ENCODE assay signal across 8 cellular contexts in the genomic region with DNA sequence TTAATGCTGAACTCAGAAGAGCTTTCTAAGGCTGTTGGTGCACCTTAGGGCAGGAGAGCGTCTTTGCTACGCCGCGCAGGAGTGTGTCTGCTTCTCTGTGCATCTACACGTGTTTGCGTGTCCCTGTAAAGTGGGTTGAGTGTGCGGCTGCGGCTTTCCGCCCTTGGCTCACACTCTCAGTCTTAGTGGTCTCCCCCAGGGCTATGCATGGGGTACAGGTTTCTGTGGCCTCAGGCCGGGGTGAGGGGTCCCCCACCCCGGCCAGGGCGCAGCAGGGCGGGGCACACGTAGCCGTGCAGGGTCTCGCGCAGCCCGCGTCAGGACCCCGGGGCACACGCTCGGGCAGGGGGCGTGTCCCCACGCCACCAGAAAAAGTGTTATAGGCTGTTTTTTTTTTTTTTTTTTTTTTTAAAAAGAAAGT. TPM values are rescaled to one million over a fixed set of nuclear protein-coding genes. Genes with fewer than 3 reads are reported as not detected.
DNase-seq lines count a peak whose midpoint lies in the region; TF ChIP-seq lines count a peak whose summit lies in the region.

No MANE protein-coding gene starts in this region.

- no peak for DNase-seq in GM06990 (ENCODE audit: extremely low read depth, insufficient read length)
- peak; percentile 67 for DNase-seq in GM23248
- DNase-seq in LoVo (ENCODE audit: low spot score): peak; percentile 40
- peak; percentile 49 to 50 for DNase-seq in activated CD4-positive, alpha-beta T cell treated with anti-CD3 and anti-CD28 coated beads, Interleukin-2, amount 50 U/mL, for 4 hours
- peak; percentile 62 to 83 for DNase-seq in stimulated activated CD8-positive, alpha-beta memory T cell treated with anti-CD3 and anti-CD28 coated beads, Interleukin-7, amount 100 ng/mL, for 48 hours (ENCODE audit: extremely low read depth in 1 of 2, low read depth in 1 of 2)
- DNase-seq in D341Med (ENCODE audit: low spot score): no peak

- no peak for TF ChIP-seq CTCF in GM06990 (IDR thresholded peaks at IDR 0.05; ENCODE audit: insufficient read depth, low read length, poor library complexity, severe bottlenecking)

- peaks cover 23% of the 10 kb centered on the region for H3F3A ChIP-seq in GM23248 (ENCODE audit: insufficient read depth)

- H3K36me3 ChIP-seq in GM06990 (ENCODE audit: control insufficient read depth, insufficient read depth, low read length) (no peaks in the 10 kb centered on the region; the same call in 1 of the 2 replicates), GM23248 (ENCODE audit: low read depth) (no peaks in the 10 kb centered on the region), ectodermal cell (ENCODE audit: control insufficient read depth, insufficient read depth, low read length) (no peaks in the 10 kb centered on the region), mucosa of stomach (ENCODE audit: control insufficient read depth, insufficient read depth, low read length) (no peaks in the 10 kb centered on the region)

- no peaks in the 10 kb centered on the region for H3K9me2 ChIP-seq in GM23248 (ENCODE audit: insufficient read depth)

- in situ Hi-C loops in GM23248 (cut with MboI): no loop called here

- WGBS in GM23248 (ENCODE audit: low coverage in 1 of 2, low lambda C conversion rate in 2 of 2, missing lambda C conversion rate in 2 of 2), 2 experiments: 1 to 4% methylated on average over 24 of the region's 24 CpGs
- 4% methylated on average over 24 of the region's 24 CpGs for WGBS in ectodermal cell, 2 experiments

- peak overlapping the region; percentile 95 for H2AFZ ChIP-seq in GM23248

- peak overlapping the region; percentile 83 for H3K4me3 ChIP-seq in GM06990 (replicated peaks; ENCODE audit: low read depth, low read length)
- peak overlapping the region; percentile 91 for H3K4me3 ChIP-seq in GM23248
- H3K4me3 ChIP-seq in ectodermal cell (ENCODE audit: insufficient read depth, low read depth, low read length): peak overlapping the region; percentile 77
- peak overlapping the region; percentile 42 for H3K4me3 ChIP-seq in mucosa of stomach (ENCODE audit: low read length)

- peaks cover 37% of the 10 kb centered on the region for H3K79me2 ChIP-seq in GM23248 (ENCODE audit: insufficient read depth)

- H4K20me1 ChIP-seq in GM23248 (ENCODE audit: insufficient read depth): peaks cover 6% of the 10 kb centered on the region; the same call in 1 of the 2 replicates

- H3K27me3 ChIP-seq in GM06990 (replicated peaks; ENCODE audit: control insufficient read depth, insufficient read depth, low read length) (no peaks in the 10 kb centered on the region), GM23248 (replicated peaks; ENCODE audit: insufficient read depth) (no peaks in the 10 kb centered on the region), ectodermal cell (ENCODE audit: control insufficient read depth, insufficient read depth, low read length, poor library complexity, severe bottlenecking) (peaks cover 12% of the 10 kb centered on the region), mucosa of stomach (ENCODE audit: control insufficient read depth, insufficient read depth, low read length) (no peaks in the 10 kb centered on the region)

- peak overlapping the region; percentile 96 for H3K27ac ChIP-seq in GM23248
- H3K27ac ChIP-seq in ectodermal cell (ENCODE audit: insufficient read depth, low read depth, low read length, poor library complexity, severe bottlenecking): peak overlapping the region; percentile 91

- H3K9me3 ChIP-seq in GM23248 (ENCODE audit: low read depth) (no peaks in the 10 kb centered on the region), ectodermal cell (ENCODE audit: control insufficient read depth, low read length) (no peaks in the 10 kb centered on the region), mucosa of stomach (ENCODE audit: control insufficient read depth, low read length) (no peaks in the 10 kb centered on the region)

- peaks cover 21% of the 10 kb centered on the region for H3K4me1 ChIP-seq in GM23248 (ENCODE audit: insufficient read depth)
- peaks cover 17% of the 10 kb centered on the region for H3K4me1 ChIP-seq in ectodermal cell (ENCODE audit: control insufficient read depth, insufficient read depth, low read length)
- peaks cover 12% of the 10 kb centered on the region for H3K4me1 ChIP-seq in mucosa of stomach (ENCODE audit: control insufficient read depth, insufficient read depth, low read length)

- peak overlapping the region; percentile 95 for H3K9ac ChIP-seq in GM23248
- H3K9ac ChIP-seq in mucosa of stomach (ENCODE audit: low read length): peak overlapping the region; percentile 66

- H3K4me2 ChIP-seq in GM23248 (ENCODE audit: unreplicated experiment): peak overlapping the region; percentile 77

RNA-seq across cellular contexts. Expression of a gene that starts 0.7 kb away (rescaled TPM):
- 12.6 and 16.7 TPM in 2 replicates for total RNA-seq in GM23248 (2014; rRNA removed; shearing (Covaris generic))
- polyA plus RNA-seq in GM23248 (2016; fragmentation: Nextera tagmentation; extraction: Ambion mirVana): 7.4 and 7.8 TPM in 2 replicates
- 11.8 TPM for polyA plus RNA-seq in ectodermal cell (2013, experiment 1 of 4)
- 11.5 TPM for polyA plus RNA-seq in ectodermal cell (2013, experiment 2 of 4)
- polyA plus RNA-seq in ectodermal cell (2013, experiment 3 of 4): 8.2 TPM
- polyA plus RNA-seq in ectodermal cell (2013, experiment 4 of 4): 8.8 TPM

Comparison
In these comparisons a context has a peak if more than half of its experiments do, and no peak if none do; other contexts are left out.
1. DNase-seq: peak in GM23248 (single experiment), LoVo (single experiment), activated CD4-positive, alpha-beta T cell treated with anti-CD3 and anti-CD28 coated beads, Interleukin-2, amount 50 U/mL, for 4 hours (2 of 2) and stimulated activated CD8-positive, alpha-beta memory T cell treated with anti-CD3 and anti-CD28 coated beads, Interleukin-7, amount 100 ng/mL, for 48 hours (2 of 2); none in GM06990 (single experiment) and D341Med (single experiment).
2. Peak in every context shown above with its lines, with median percentiles within 50 percentile points of each other: H3K4me3 ChIP-seq.